In the genomic region with DNA sequence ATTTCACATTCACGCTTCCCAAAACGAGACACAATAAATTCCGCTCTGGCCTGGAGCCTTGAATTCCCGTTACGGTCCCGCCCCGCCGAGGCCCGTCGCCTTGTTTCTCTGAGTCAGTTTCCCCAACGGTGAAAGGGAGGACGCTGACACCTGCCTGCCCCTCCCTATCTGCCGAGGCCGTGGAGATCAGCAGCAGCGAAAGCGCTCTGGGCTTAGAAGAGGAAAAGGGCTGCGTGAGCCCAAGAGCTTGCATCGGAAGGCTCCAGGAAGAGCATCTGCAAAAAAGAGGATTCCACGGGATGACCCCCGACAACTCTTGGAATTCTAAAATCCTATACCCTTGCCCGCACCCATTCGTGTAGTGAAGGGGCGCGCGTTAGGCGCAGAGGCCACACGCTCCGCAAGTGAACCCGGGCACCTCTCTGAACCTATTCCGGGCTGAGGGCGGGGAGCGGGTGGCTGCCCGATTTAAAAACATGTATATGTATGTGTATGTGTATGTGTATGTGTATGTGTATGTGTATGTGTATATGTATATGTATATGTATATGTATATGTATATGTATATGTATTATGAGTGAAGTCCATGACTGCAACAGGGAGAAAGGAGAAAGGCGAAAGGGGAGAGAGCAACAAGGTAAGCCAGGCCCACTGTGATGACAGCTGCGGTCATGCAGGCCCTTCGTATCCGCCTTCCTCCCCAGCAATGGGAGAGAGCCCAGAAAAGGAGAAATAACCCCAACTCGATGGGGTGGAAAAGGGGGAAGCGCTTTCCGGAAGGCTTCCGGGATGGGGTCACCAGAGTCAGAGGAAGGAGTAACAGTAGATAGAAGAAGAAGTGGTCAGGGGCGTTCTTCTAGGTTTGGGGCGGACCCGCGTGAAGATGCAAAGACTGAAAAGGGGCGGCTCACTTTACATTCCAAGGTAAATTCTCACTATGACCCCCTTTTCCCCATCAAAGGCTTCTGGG, we compare ENCODE assay signal across 8 cellular contexts. TPM values are rescaled to one million over a fixed set of nuclear protein-coding genes. Genes with fewer than 3 reads are reported as not detected.
A peak's percentile ranks its signal among the peaks of the same experiment; 100 is the strongest.
DNase-seq lines count a peak whose midpoint lies in the region; ATAC-seq and TF ChIP-seq lines count a peak whose summit lies in the region.

No MANE protein-coding gene starts in this region.

- intact Hi-C loops in Right ventricle myocardium inferior (cut with DNase I) = loop anchor here (2.0 to 5.0 kb wide), 3 partner anchors 40 to 125 kb away; no protein-coding TSS in a partner anchor

- peaks cover 17% of the 10 kb centered on the region for H4K20me1 ChIP-seq in OCI-LY3 (ENCODE audit: insufficient read depth, low read length)

- peaks cover 39% of the 10 kb centered on the region for H3K79me2 ChIP-seq in OCI-LY3 (ENCODE audit: low read length)

- H3K4me3 ChIP-seq in OCI-LY3 (ENCODE audit: low read length) = peak overlapping the region; percentile 81
- H3K4me3 ChIP-seq in rectal smooth muscle tissue (ENCODE audit: low read length) = peak overlapping the region; percentile 93

- H3K9me3 ChIP-seq in OCI-LY3 (ENCODE audit: insufficient read depth, low read length) = no peaks in the 10 kb centered on the region

- H3K27me3 ChIP-seq in OCI-LY3 (ENCODE audit: low read depth, low read length) (no peaks in the 10 kb centered on the region), rectal smooth muscle tissue (ENCODE audit: control insufficient read depth, insufficient read depth, low read length) (no peaks in the 10 kb centered on the region)

- H3K27ac ChIP-seq in OCI-LY3 (ENCODE audit: low read length) = peak overlapping the region; percentile 51
- H3K27ac ChIP-seq in rectal smooth muscle tissue (ENCODE audit: low read depth, low read length) = peak overlapping the region; percentile 97

- H3K36me3 ChIP-seq in OCI-LY3 (replicated peaks; ENCODE audit: low read depth, low read length) = peaks cover 10% of the 10 kb centered on the region
- H3K36me3 ChIP-seq in rectal smooth muscle tissue (ENCODE audit: control insufficient read depth, insufficient read depth, low read length) = no peaks in the 10 kb centered on the region

- DNase-seq in C1 segment of cervical spinal cord (lab: John Stamatoyannopoulos, UW) = peak in 9 of 14 donors; percentile 6 to 95 (median 22)
- peak; percentile 38 to 64 (median 52) for DNase-seq in activated naive CD4-positive, alpha-beta T cell (lab: John Stamatoyannopoulos, UW)
- DNase-seq in Right ventricle myocardium inferior (ENCODE audit: missing footprints) = peak; percentile 85
- no peak for DNase-seq in HK-2 (ENCODE audit: unreplicated experiment)

- no peak for TF ChIP-seq CTCF in OCI-LY3 (IDR thresholded peaks at IDR 0.05; ENCODE audit: low read depth, low read length)

- H3K4me1 ChIP-seq in OCI-LY3 (ENCODE audit: low read length) = peaks cover 25% of the 10 kb centered on the region
- peaks cover 13% of the 10 kb centered on the region for H3K4me1 ChIP-seq in rectal smooth muscle tissue (ENCODE audit: control insufficient read depth, insufficient read depth, low read length)

- ATAC-seq in GM21825 (IDR thresholded peaks at IDR 0.05; ENCODE audit: unreplicated experiment) (peak; percentile 15), Right ventricle myocardium inferior (peak; percentile 9), HG02840 (IDR thresholded peaks at IDR 0.05; ENCODE audit: low FRiP score, unreplicated experiment) (no peak)

- H3K9ac ChIP-seq in OCI-LY3 (ENCODE audit: low read length) = peak overlapping the region; percentile 87
- H3K9ac ChIP-seq in rectal smooth muscle tissue (ENCODE audit: low read length) = peak overlapping the region; percentile 94

- peak overlapping the region; percentile 97 for H3K4me2 ChIP-seq in OCI-LY3 (ENCODE audit: low read length)

- H2AFZ ChIP-seq in OCI-LY3 (ENCODE audit: low read depth, low read length) = peak overlapping the region; percentile 92

RNA-seq across cellular contexts. Expression of a gene that starts 0.9 kb away (rescaled TPM):
- 26.7 TPM for total RNA-seq in Right ventricle myocardium inferior

RNA-seq across cellular contexts. Expression of a gene that starts 41.8 kb away (rescaled TPM):
- 1.2 TPM for total RNA-seq in Right ventricle myocardium inferior
